ENCODE assay signal across 2 cellular contexts in genomic region chr22:45587638-45588481, GRCh38.
TF ChIP-seq lines count a peak whose summit lies in the region.

No MANE protein-coding gene starts in this region.

TF ChIP-seq in IMR-90, 13 proteins besides CTCF, POLR2A, EP300 and RAD21:
- no peak for TF ChIP-seq RCOR1 (IDR thresholded peaks at IDR 0.05; ENCODE audit: insufficient replicate concordance, low read length)
- no peak for TF ChIP-seq MAFK (IDR thresholded peaks at IDR 0.05; ENCODE audit: low read depth, low read length)
- 0 out of 2 replicates have a peak, but pooled peaks have one; percentile 19 for TF ChIP-seq MXI1 (IDR thresholded peaks at IDR 0.05; ENCODE audit: borderline replicate concordance, low read depth, low read length)
- TF ChIP-seq, protein P1, sequence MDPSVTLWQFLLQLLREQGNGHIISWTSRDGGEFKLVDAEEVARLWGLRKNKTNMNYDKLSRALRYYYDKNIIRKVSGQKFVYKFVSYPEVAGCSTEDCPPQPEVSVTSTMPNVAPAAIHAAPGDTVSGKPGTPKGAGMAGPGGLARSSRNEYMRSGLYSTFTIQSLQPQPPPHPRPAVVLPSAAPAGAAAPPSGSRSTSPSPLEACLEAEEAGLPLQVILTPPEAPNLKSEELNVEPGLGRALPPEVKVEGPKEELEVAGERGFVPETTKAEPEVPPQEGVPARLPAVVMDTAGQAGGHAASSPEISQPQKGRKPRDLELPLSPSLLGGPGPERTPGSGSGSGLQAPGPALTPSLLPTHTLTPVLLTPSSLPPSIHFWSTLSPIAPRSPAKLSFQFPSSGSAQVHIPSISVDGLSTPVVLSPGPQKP (IDR thresholded peaks at IDR 0.05; ENCODE audit: borderline replicate concordance, low read depth, low read length): no peak
- peak; percentile 66 for TF ChIP-seq CEBPB (IDR thresholded peaks at IDR 0.05; ENCODE audit: low read depth, low read length)
- no peak; the same call in 1 of the 2 replicates for TF ChIP-seq SMC3 (IDR thresholded peaks at IDR 0.05; ENCODE audit: low read depth, low read length)
- no peak for TF ChIP-seq RFX5 (IDR thresholded peaks at IDR 0.05; ENCODE audit: low read depth, low read length)
- no peak for TF ChIP-seq CHD1 (IDR thresholded peaks at IDR 0.05; ENCODE audit: low read depth, low read length)
- TF ChIP-seq, protein P2, sequence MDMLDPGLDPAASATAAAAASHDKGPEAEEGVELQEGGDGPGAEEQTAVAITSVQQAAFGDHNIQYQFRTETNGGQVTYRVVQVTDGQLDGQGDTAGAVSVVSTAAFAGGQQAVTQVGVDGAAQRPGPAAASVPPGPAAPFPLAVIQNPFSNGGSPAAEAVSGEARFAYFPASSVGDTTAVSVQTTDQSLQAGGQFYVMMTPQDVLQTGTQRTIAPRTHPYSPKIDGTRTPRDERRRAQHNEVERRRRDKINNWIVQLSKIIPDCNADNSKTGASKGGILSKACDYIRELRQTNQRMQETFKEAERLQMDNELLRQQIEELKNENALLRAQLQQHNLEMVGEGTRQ (IDR thresholded peaks at IDR 0.05; ENCODE audit: low read depth, low read length): no peak
- no peak for TF ChIP-seq BHLHE40 (IDR thresholded peaks at IDR 0.05; ENCODE audit: low read depth, low read length)
- peak; percentile 65; the same call in 1 of the 2 replicates for TF ChIP-seq MAZ (IDR thresholded peaks at IDR 0.05; ENCODE audit: borderline replicate concordance, low read depth, low read length)
- TF ChIP-seq FOS (IDR thresholded peaks at IDR 0.05; ENCODE audit: low read depth, low read length): 0 out of 2 replicates have a peak, but pooled peaks have one; percentile 22
- TF ChIP-seq NFE2L2 (IDR thresholded peaks at IDR 0.05; ENCODE audit: low read depth, low read length): no peak
TF ChIP-seq in IMR-90: peak in this region for 4.

TF ChIP-seq in H1, 55 proteins besides CTCF, POLR2A, EP300 and RAD21:
- TF ChIP-seq TBP (IDR thresholded peaks at IDR 0.05; ENCODE audit: low read depth, low read length) (no peak), JUN (IDR thresholded peaks at IDR 0.05; ENCODE audit: low read depth, low read length) (no peak), KDM1A (IDR thresholded peaks at IDR 0.05; ENCODE audit: borderline replicate concordance, low read length) (no peak), EGR1 (IDR thresholded peaks at IDR 0.05; ENCODE audit: borderline replicate concordance, low read depth, low read length) (no peak), CHD1 (IDR thresholded peaks at IDR 0.05; ENCODE audit: low read depth, low read length) (no peak)
